ENCODE assay signal across 19 cellular contexts in the genomic region with DNA sequence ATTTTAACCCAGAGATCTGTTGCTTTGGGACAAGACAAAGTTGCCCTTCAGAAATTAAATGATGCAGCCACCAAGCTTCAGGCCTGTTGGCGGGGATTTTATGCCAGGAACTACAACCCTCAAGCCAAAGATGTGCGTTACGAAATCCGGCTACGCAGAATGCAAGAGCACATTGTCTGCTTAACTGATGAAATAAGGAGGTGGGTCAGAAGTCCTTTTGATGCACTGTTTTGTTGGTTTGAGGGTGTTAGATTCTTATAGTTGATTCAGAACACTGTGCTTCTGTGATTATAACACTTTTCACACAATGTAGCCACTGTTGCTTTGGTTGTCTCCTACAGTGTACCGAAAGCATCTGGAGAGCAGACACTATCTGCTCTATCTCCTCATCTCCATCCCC. TPM values are rescaled to one million over a fixed set of nuclear protein-coding genes. Genes with fewer than 3 reads are reported as not detected.
A peak's percentile ranks its signal among the peaks of the same experiment; 100 is the strongest.
DNase-seq lines count a peak whose midpoint lies in the region; ATAC-seq and TF ChIP-seq lines count a peak whose summit lies in the region.
"Had no signal": no experiment of that assay in that cellular context is flagged by ENCODE, and none has a peak within 500 bp of the region (broad histone marks: within the 10 kb centered on the region; RNA-seq: fewer than 3 reads in every experiment).

No MANE protein-coding gene starts in this region.

- DNase-seq in CD4-positive, CD25-positive, alpha-beta regulatory T cell: no peak
- DNase-seq in SK-MEL-5 (ENCODE audit: low read depth, low spot score) (peak; percentile 93), foreskin melanocyte (peak; percentile 86), COR-L47 (lab: John Stamatoyannopoulos, UW) (no peak), WERI-Rb-1 (no peak), G401 (ENCODE audit: low spot score) (no peak)
- DNase-seq in naive thymus-derived CD4-positive, alpha-beta T cell: no peak
- DNase-seq: Caco-2, DMS153, NCI-H1436, NCI-H2029 treated with DMSO at 0.1 percent for 48 hours, NCI-H2171 treated with DMSO at 0.1 percent for 48 hours, NCI-H446 treated with DMSO at 0.1 percent for 48 hours, NCI-H774, PC-3 had no signal

- H3K4me3 ChIP-seq in CD4-positive, CD25-positive, alpha-beta regulatory T cell (ENCODE audit: low read depth, low read length): no peak overlapping the region
- H3K4me3 ChIP-seq in naive thymus-derived CD4-positive, alpha-beta T cell (ENCODE audit: low read length): no peak overlapping the region
- no peak overlapping the region for H3K4me3 ChIP-seq in WERI-Rb-1 (ENCODE audit: low read depth, low read length)
- H3K4me3 ChIP-seq: HAP-1, SK-N-MC had no signal

- no peak for TF ChIP-seq CTCF in WERI-Rb-1 (IDR thresholded peaks at IDR 0.05; ENCODE audit: low read depth, low read length)

- H3K4me1 ChIP-seq in CD4-positive, CD25-positive, alpha-beta regulatory T cell (ENCODE audit: control insufficient read depth, insufficient read depth, low read length, poor library complexity, severe bottlenecking): peaks cover 18% of the 10 kb centered on the region
- peaks cover 0 to 7% of the 10 kb centered on the region in 2 donors for H3K4me1 ChIP-seq in naive thymus-derived CD4-positive, alpha-beta T cell (ENCODE audit: control insufficient read depth in 2 of 2, insufficient read depth in 2 of 2, low read length in 2 of 2)
- H3K4me1 ChIP-seq: Caco-2, HAP-1 had no signal

- H3K27ac Mint-ChIP-seq in CD4-positive, CD25-positive, alpha-beta regulatory T cell: peak overlapping the region in 2 of 3 donors; percentile 0 to 5
- peak overlapping the region in 1 of 9 donors; percentile 42 for H3K27ac Mint-ChIP-seq in naive thymus-derived CD4-positive, alpha-beta T cell

- peaks cover 55% of the 10 kb centered on the region for H3K36me3 ChIP-seq in CD4-positive, CD25-positive, alpha-beta regulatory T cell (ENCODE audit: control insufficient read depth, insufficient read depth, low read length)
- H3K36me3 ChIP-seq in naive thymus-derived CD4-positive, alpha-beta T cell (ENCODE audit: control insufficient read depth in 2 of 3, insufficient read depth in 3 of 3, low read length in 3 of 3): peaks cover 0 to 22% (median 4%) of the 10 kb centered on the region in 3 experiments
- H3K36me3 ChIP-seq in WERI-Rb-1: peaks cover 76% of the 10 kb centered on the region

- no peak overlapping the region for H3K4me3 Mint-ChIP-seq in CD4-positive, CD25-positive, alpha-beta regulatory T cell
- H3K4me3 Mint-ChIP-seq in naive thymus-derived CD4-positive, alpha-beta T cell: no peak overlapping the region

- H3K9me3 Mint-ChIP-seq in CD4-positive, CD25-positive, alpha-beta regulatory T cell: peaks cover 0 to 8% (median 2%) of the 10 kb centered on the region in 7 donors
- peaks cover 0 to 9% (median 2%) of the 10 kb centered on the region in 11 donors for H3K9me3 Mint-ChIP-seq in naive thymus-derived CD4-positive, alpha-beta T cell

- H3K4me1 Mint-ChIP-seq in CD4-positive, CD25-positive, alpha-beta regulatory T cell: peaks cover 27 to 55% (median 41%) of the 10 kb centered on the region in 4 donors
- H3K4me1 Mint-ChIP-seq in naive thymus-derived CD4-positive, alpha-beta T cell: peaks cover 11 to 31% (median 23%) of the 10 kb centered on the region in 7 donors

- H3K36me3 Mint-ChIP-seq in CD4-positive, CD25-positive, alpha-beta regulatory T cell: peaks cover 64% of the 10 kb centered on the region
- peaks cover 40 to 71% (median 65%) of the 10 kb centered on the region in 5 donors for H3K36me3 Mint-ChIP-seq in naive thymus-derived CD4-positive, alpha-beta T cell

- ATAC-seq in CD4-positive, CD25-positive, alpha-beta regulatory T cell (ENCODE audit: low read depth in 2 of 2): no peak
- ATAC-seq in naive thymus-derived CD4-positive, alpha-beta T cell: peak; percentile 44
- ATAC-seq in HG02970 (IDR thresholded peaks at IDR 0.05; ENCODE audit: low FRiP score, unreplicated experiment): no peak
- ATAC-seq: PC-3 had no signal

- POLR2A ChIA-PET in naive thymus-derived CD4-positive, alpha-beta T cell (lab: Charles Lee): no interaction called here

- H3K9me3 ChIP-seq in CD4-positive, CD25-positive, alpha-beta regulatory T cell (ENCODE audit: control insufficient read depth in 2 of 2, low read length in 2 of 2): no peaks in the 10 kb centered on the region
- no peaks in the 10 kb centered on the region for H3K9me3 ChIP-seq in naive thymus-derived CD4-positive, alpha-beta T cell (ENCODE audit: control insufficient read depth in 2 of 3, low read length in 3 of 3)
- H3K9me3 ChIP-seq in WERI-Rb-1 (ENCODE audit: severe bottlenecking): no peaks in the 10 kb centered on the region
- H3K9me3 ChIP-seq: Caco-2, HAP-1 had no signal

- intact Hi-C loops in naive thymus-derived CD4-positive, alpha-beta T cell (cut with micrococcal nuclease): no loop called here

- no peaks in the 10 kb centered on the region for H3K27me3 Mint-ChIP-seq in CD4-positive, CD25-positive, alpha-beta regulatory T cell
- H3K27me3 Mint-ChIP-seq in naive thymus-derived CD4-positive, alpha-beta T cell: no peaks in the 10 kb centered on the region

- in situ Hi-C loops in SK-MEL-5 (cut with HindIII; ENCODE audit: low pct_unique_long_range_greater_than_20kb, low sequenced_read_pairs) (no loop called here), G401 (cut with HindIII; ENCODE audit: low sequenced_read_pairs) (no loop called here)

- H3K27ac ChIP-seq in CD4-positive, CD25-positive, alpha-beta regulatory T cell (ENCODE audit: insufficient read depth, low read length, poor library complexity, severe bottlenecking): no peak overlapping the region
- no peak overlapping the region for H3K27ac ChIP-seq in naive thymus-derived CD4-positive, alpha-beta T cell (ENCODE audit: low read depth, low read length)
- no peak overlapping the region for H3K27ac ChIP-seq in WERI-Rb-1
- H3K27ac ChIP-seq: C4-2B, SK-N-MC had no signal

- CTCF ChIA-PET in naive thymus-derived CD4-positive, alpha-beta T cell (lab: Charles Lee): no interaction called here

- H3K27me3 ChIP-seq in CD4-positive, CD25-positive, alpha-beta regulatory T cell (ENCODE audit: control insufficient read depth, insufficient read depth, low read length): no peaks in the 10 kb centered on the region
- H3K27me3 ChIP-seq in naive thymus-derived CD4-positive, alpha-beta T cell (ENCODE audit: control insufficient read depth in 2 of 2, insufficient read depth in 2 of 2, low read length in 2 of 2): no peaks in the 10 kb centered on the region
- H3K27me3 ChIP-seq in WERI-Rb-1 (ENCODE audit: insufficient read depth, low read depth, severe bottlenecking): no peaks in the 10 kb centered on the region

RNA-seq across cellular contexts. Expression of a gene that starts 20.8 kb away (rescaled TPM):
- 37.9 TPM for total RNA-seq in CD4-positive, CD25-positive, alpha-beta regulatory T cell
- polyA plus RNA-seq in CD4-positive, CD25-positive, alpha-beta regulatory T cell: 10 to 100 TPM; 38.3 to 43.2 (median 42.4) TPM
- 3.0 and 5.5 TPM in 2 replicates for total RNA-seq in SK-MEL-5 (2014; rRNA removed; shearing (Covaris generic))
- polyA plus RNA-seq in SK-MEL-5 (2015; cell fraction: cytosol; rRNA removed): 14.3 TPM in 2 replicates
- polyA plus RNA-seq in SK-MEL-5 (2015; cell fraction: nucleus; rRNA removed): 9.5 and 12.2 TPM in 2 replicates
- 10 to 100 TPM; 25.9 to 48.7 (median 35.5) TPM for total RNA-seq in naive thymus-derived CD4-positive, alpha-beta T cell
- polyA plus RNA-seq in naive thymus-derived CD4-positive, alpha-beta T cell: 10 to 100 TPM; 55.7 to 71.0 TPM
- total RNA-seq in G401 (2014; rRNA removed; shearing (Covaris generic)): 12.3 and 13.9 TPM in 2 replicates

RNA-seq across cellular contexts. Expression of a gene that starts 33.8 kb away (rescaled TPM):
- total RNA-seq in CD4-positive, CD25-positive, alpha-beta regulatory T cell: 15.2 TPM
- 1 to 10 TPM; 4.8 to 8.3 (median 6.4) TPM for polyA plus RNA-seq in CD4-positive, CD25-positive, alpha-beta regulatory T cell
- total RNA-seq in SK-MEL-5 (2014; rRNA removed; shearing (Covaris generic)): 17.9 TPM in 2 replicates
- polyA plus RNA-seq in SK-MEL-5 (2015; cell fraction: cytosol; rRNA removed): 7.3 and 9.3 TPM in 2 replicates
- 18.7 and 21.9 TPM in 2 replicates for polyA plus RNA-seq in SK-MEL-5 (2015; cell fraction: nucleus; rRNA removed)
- 10 to 100 TPM in 3 of 5 experiments, 1 to 10 TPM in 2; 5.5 to 21.7 (median 10.9) TPM for total RNA-seq in naive thymus-derived CD4-positive, alpha-beta T cell
- polyA plus RNA-seq in naive thymus-derived CD4-positive, alpha-beta T cell: 1 to 10 TPM; 3.4 to 3.8 TPM
- total RNA-seq in G401 (2014; rRNA removed; shearing (Covaris generic)): 9.9 and 11.0 TPM in 2 replicates

Comparison
In these comparisons a context has a peak if more than half of its experiments do, and no peak if none do; other contexts are left out.
1. DNase-seq: peak in SK-MEL-5 (single experiment) and foreskin melanocyte (single experiment); none in CD4-positive, CD25-positive, alpha-beta regulatory T cell (0 of 3), naive thymus-derived CD4-positive, alpha-beta T cell (0 of 9), COR-L47 (single experiment), WERI-Rb-1 (single experiment) and G401 (single experiment).